Comparison of ENCODE assay signal across 22 cellular contexts in genomic region chr22:27627901-27628300, GRCh38.
A peak's percentile ranks its signal among the peaks of the same experiment; 100 is the strongest.
DNase-seq lines count a peak whose midpoint lies in the region; FAIRE-seq and TF ChIP-seq lines count a peak whose summit lies in the region.
"Had no signal": no experiment of that assay in that cellular context is flagged by ENCODE, and none has a peak within 500 bp of the region (broad histone marks: within the 10 kb centered on the region; RNA-seq: fewer than 3 reads in every experiment).

No MANE protein-coding gene starts in this region.

- POLR2A ChIA-PET in H1 (lab: Charles Lee; ENCODE audit: partially characterized antibody), result interaction anchor here (0.9 kb wide), 1 partner anchor 19 kb away, joined by 3 read pairs; no protein-coding TSS in a partner anchor

- peaks cover 1 to 2% (median 2%) of the 10 kb centered on the region in 3 donors for H3K27me3 Mint-ChIP-seq in immature natural killer cell (ENCODE audit: low read depth in 3 of 3)
- H3K27me3 Mint-ChIP-seq: CD4-positive, alpha-beta T cell had no signal

- no peaks in the 10 kb centered on the region for H3K79me2 ChIP-seq in H1 (ENCODE audit: control insufficient read depth in 1 of 2, insufficient read depth in 2 of 2, low read length in 2 of 2)

- H3K23ac ChIP-seq in H1 (ENCODE audit: insufficient read length), result no peak overlapping the region

- H3K9ac ChIP-seq in BLaER1 (no peak overlapping the region), H1 (replicated peaks in 1 of 4; ENCODE audit: extremely low read depth in 1 of 4, low read depth in 3 of 4, low read length in 3 of 4) (no peak overlapping the region)
- H3K9ac ChIP-seq: BLaER1 treated with 17β-estradiol and CSF1 and Interleukin-3, amounts not matched to agents 10 nM and 100 nM had no signal

- no peak for TF ChIP-seq RAD21 in H1 (IDR thresholded peaks at IDR 0.05 in 1 of 2, conservative IDR thresholded peaks at IDR 0.05 in 1 of 2; ENCODE audit: low read depth in 2 of 2, low read length in 2 of 2)

- WGBS in H1 (ENCODE audit: extremely low coverage in 1 of 2, insufficient coverage in 1 of 2, insufficient read length in 1 of 2, insufficient replicate concordance in 2 of 2, low coverage in 1 of 2, low lambda C conversion rate in 2 of 2, missing lambda C conversion rate in 1 of 2), 2 experiments, result 79% methylated on average over 6 of the region's 6 CpGs; no CpG with 5 or more reads in 1 of the 2 experiments

- H3K9me3 Mint-ChIP-seq in immature natural killer cell, result no peaks in the 10 kb centered on the region
- H3K9me3 Mint-ChIP-seq: CD4-positive, alpha-beta T cell; CD8-positive, alpha-beta T cell had no signal

- H4K91ac ChIP-seq in H1 (replicated peaks; ENCODE audit: insufficient read length, low read length), result peak overlapping the region; percentile 35

- no peaks in the 10 kb centered on the region for H3K9me3 ChIP-seq in BLaER1
- H3K9me3 ChIP-seq in SJCRH30 (replicated peaks), result 0 out of 2 replicates have a peak, but pooled peaks cover 2% of the 10 kb centered on the region
- no peaks in the 10 kb centered on the region; a peak in 1 of 4 replicates for H3K9me3 ChIP-seq in H1 (ENCODE audit: insufficient read depth in 2 of 2, low read depth in 1 of 2, low read length in 1 of 2)
- H3K9me3 ChIP-seq in breast epithelium, result no peaks in the 10 kb centered on the region
- H3K9me3 ChIP-seq: BE2C; BLaER1 treated with 17β-estradiol and CSF1 and Interleukin-3, amounts not matched to agents 10 nM and 100 nM; Caco-2 had no signal

- H3K14ac ChIP-seq in H1 (ENCODE audit: insufficient read length), result no peak overlapping the region

- DNase-seq in SJCRH30 (no peak), H1 (ENCODE audit: low read depth in 1 of 2, low spot score in 2 of 2) (no peak), immature natural killer cell (no peak), breast epithelium (ENCODE audit: low spot score in 2 of 2) (no peak), HPDE6-E6E7 (ENCODE audit: extremely low spot score) (no peak)
- DNase-seq: 8988T; ACHN; BE2C; Caco-2; Calu3; CD4-positive, alpha-beta T cell; CD8-positive, alpha-beta T cell; DMS79 treated with DMSO at 0.1 percent for 48 hours; GF-D8 had no signal

- H3K4me1 ChIP-seq in BLaER1 (peaks cover 24% of the 10 kb centered on the region), SJCRH30 (peaks cover 52% of the 10 kb centered on the region), H1 (replicated peaks in 1 of 4; ENCODE audit: control insufficient read depth in 3 of 4, insufficient read depth in 4 of 4, low read length in 3 of 4) (peaks cover 6 to 20% (median 10%) of the 10 kb centered on the region in 4 experiments), breast epithelium (no peaks in the 10 kb centered on the region)
- H3K4me1 ChIP-seq: BE2C had no signal

- H2AFZ ChIP-seq in H1 (ENCODE audit: low read length), result no peak overlapping the region

- H3K27ac ChIP-seq in BLaER1, result 0 out of 2 replicates have a peak overlapping the region, but pooled peaks have one; percentile 59
- H3K27ac ChIP-seq in SJCRH30, result peak overlapping the region; percentile 71; the same call in 1 of the 2 replicates
- H3K27ac ChIP-seq in H1 (ENCODE audit: low read depth, low read length), result no peak overlapping the region
- H3K27ac ChIP-seq in breast epithelium, result no peak overlapping the region
- H3K27ac ChIP-seq: BLaER1 treated with 17β-estradiol and CSF1 and Interleukin-3, amounts not matched to agents 10 nM and 100 nM; C4-2B had no signal

- H4K8ac ChIP-seq in H1 (ENCODE audit: extremely low read depth, insufficient read depth, low read length), result no peak overlapping the region

- H2AK5ac ChIP-seq in H1 (ENCODE audit: low read depth, low read length), result peak overlapping the region; percentile 72; the same call in 1 of the 2 replicates

- no peaks in the 10 kb centered on the region for H3K27me3 ChIP-seq in BLaER1
- H3K27me3 ChIP-seq in SJCRH30, result no peaks in the 10 kb centered on the region
- no peaks in the 10 kb centered on the region for H3K27me3 ChIP-seq in H1 (replicated peaks in 1 of 4; ENCODE audit: control insufficient read depth in 3 of 4, extremely low read depth in 1 of 4, insufficient read depth in 3 of 4, low read length in 3 of 4)
- H3K27me3 ChIP-seq in breast epithelium, result no peaks in the 10 kb centered on the region
- H3K27me3 ChIP-seq: BLaER1 treated with 17β-estradiol and CSF1 and Interleukin-3, amounts not matched to agents 10 nM and 100 nM had no signal

- intact Hi-C loops in breast epithelium (cut with DNase I; ENCODE audit: low total_unique reads), result no loop called here

- no peak overlapping the region for H2BK15ac ChIP-seq in H1 (ENCODE audit: low read length)

- no peak overlapping the region for H3K4me3 Mint-ChIP-seq in immature natural killer cell
- H3K4me3 Mint-ChIP-seq: CD4-positive, alpha-beta T cell; CD8-positive, alpha-beta T cell had no signal

- H3K36me3 ChIP-seq in BLaER1 (no peaks in the 10 kb centered on the region), SJCRH30 (no peaks in the 10 kb centered on the region), H1 (ENCODE audit: control insufficient read depth in 2 of 4, insufficient read depth in 4 of 4, low read length in 3 of 4) (no peaks in the 10 kb centered on the region), breast epithelium (no peaks in the 10 kb centered on the region)
- H3K36me3 ChIP-seq: BE2C; BLaER1 treated with 17β-estradiol and CSF1 and Interleukin-3, amounts not matched to agents 10 nM and 100 nM had no signal

- TF ChIP-seq POLR2A in H1 (IDR thresholded peaks at IDR 0.05; ENCODE audit: control extremely low read depth in 1 of 2, low read depth in 2 of 2, low read length in 2 of 2) (no peak), breast epithelium (IDR thresholded peaks at IDR 0.05) (no peak)

- FAIRE-seq in H1 (lab: Jason Lieb, UNC), result no peak
- FAIRE-seq: A204.1, D721Med, G401.6, GM12891, GM19239 had no signal

- CTCF ChIA-PET in H1 (lab: Charles Lee; ENCODE audit: partially characterized antibody), result interaction anchor here (0.7 to 2.3 kb wide), 17 partner anchors 8 to 212 kb away, joined by 3 to 8 read pairs (median 3); no protein-coding TSS in a partner anchor

- no peak overlapping the region for H3K56ac ChIP-seq in H1 (replicated peaks; ENCODE audit: insufficient read length, low read depth, low read length)

- no peak for TF ChIP-seq CTCF in H1 (IDR thresholded peaks at IDR 0.05; ENCODE audit: control extremely low read depth in 1 of 3, insufficient read depth in 1 of 3, low read depth in 1 of 3, low read length in 3 of 3)
- no peak for TF ChIP-seq CTCF in breast epithelium (IDR thresholded peaks at IDR 0.05)

- H2BK120ac ChIP-seq in H1 (replicated peaks; ENCODE audit: low read depth, low read length), result peak overlapping the region; percentile 55

- H4K20me1 ChIP-seq in BLaER1 (no peaks in the 10 kb centered on the region), H1 (replicated peaks in 1 of 2; ENCODE audit: control insufficient read depth in 1 of 2, insufficient read depth in 2 of 2, low read length in 2 of 2) (no peaks in the 10 kb centered on the region)
- H4K20me1 ChIP-seq: BLaER1 treated with 17β-estradiol and CSF1 and Interleukin-3, amounts not matched to agents 10 nM and 100 nM had no signal

- H3K27ac Mint-ChIP-seq in immature natural killer cell, result no peak overlapping the region
- H3K27ac Mint-ChIP-seq: CD4-positive, alpha-beta T cell; CD8-positive, alpha-beta T cell had no signal

- peak overlapping the region; percentile 36 for H3K4ac ChIP-seq in H1 (replicated peaks; ENCODE audit: insufficient read length, low read depth, low read length)

- no peak overlapping the region for H3K4me3 ChIP-seq in BLaER1
- H3K4me3 ChIP-seq in SJCRH30, result no peak overlapping the region
- H3K4me3 ChIP-seq in H1 (ENCODE audit: extremely low read depth in 1 of 4, insufficient read depth in 2 of 4, low read depth in 3 of 4, low read length in 4 of 4), result no peak overlapping the region
- H3K4me3 ChIP-seq in breast epithelium, result no peak overlapping the region
- H3K4me3 ChIP-seq: BLaER1 treated with 17β-estradiol and CSF1 and Interleukin-3, amounts not matched to agents 10 nM and 100 nM had no signal

- no peak overlapping the region for H3K18ac ChIP-seq in H1 (ENCODE audit: extremely low read depth, low read length)

- H3K23me2 ChIP-seq in H1 (ENCODE audit: low read depth, low read length), result peaks cover 7% of the 10 kb centered on the region; the same call in 1 of the 2 replicates

- H2BK5ac ChIP-seq in H1 (ENCODE audit: low read depth, low read length), result no peak overlapping the region; the same call in 1 of the 2 replicates

- peak overlapping the region; percentile 81; the same call in 1 of the 2 replicates for H2BK20ac ChIP-seq in H1 (ENCODE audit: low read length)

- no peaks in the 10 kb centered on the region for H3K4me1 Mint-ChIP-seq in immature natural killer cell

- no peaks in the 10 kb centered on the region for H3K79me1 ChIP-seq in H1 (ENCODE audit: low read depth, low read length)

- TF ChIP-seq EP300 in H1 (IDR thresholded peaks at IDR 0.05; ENCODE audit: borderline replicate concordance in 1 of 2, low read depth in 2 of 2, low read length in 2 of 2), result no peak

- no peak overlapping the region; the same call in 1 of the 2 replicates for H2BK12ac ChIP-seq in H1 (ENCODE audit: low read depth, low read length)

- no peaks in the 10 kb centered on the region for H3K36me3 Mint-ChIP-seq in immature natural killer cell
- H3K36me3 Mint-ChIP-seq: CD8-positive, alpha-beta T cell had no signal

- no peak overlapping the region for H4K5ac ChIP-seq in H1 (ENCODE audit: insufficient read length, low read depth, low read length)

- H3K4me2 ChIP-seq in BLaER1, result no peak overlapping the region
- no peak overlapping the region for H3K4me2 ChIP-seq in H1 (ENCODE audit: insufficient read depth in 1 of 2, low read depth in 2 of 2, low read length in 2 of 2)

TF ChIP-seq in H1, 55 proteins besides CTCF, POLR2A, EP300 and RAD21:
- peak; percentile 53; the same call in 1 of the 2 replicates for TF ChIP-seq KDM1A (IDR thresholded peaks at IDR 0.05; ENCODE audit: borderline replicate concordance, low read length)
- TF ChIP-seq BACH1 (IDR thresholded peaks at IDR 0.05; ENCODE audit: low read length), result no peak

Comparison
In these comparisons a context has a peak if more than half of its experiments do, and no peak if none do; other contexts are left out.
1. H3K27ac ChIP-seq: peak in BLaER1 (single experiment) and SJCRH30 (single experiment); none in H1 (single experiment) and breast epithelium (0 of 2).